Comparison of ENCODE assay signal across 18 cellular contexts in the genomic region with DNA sequence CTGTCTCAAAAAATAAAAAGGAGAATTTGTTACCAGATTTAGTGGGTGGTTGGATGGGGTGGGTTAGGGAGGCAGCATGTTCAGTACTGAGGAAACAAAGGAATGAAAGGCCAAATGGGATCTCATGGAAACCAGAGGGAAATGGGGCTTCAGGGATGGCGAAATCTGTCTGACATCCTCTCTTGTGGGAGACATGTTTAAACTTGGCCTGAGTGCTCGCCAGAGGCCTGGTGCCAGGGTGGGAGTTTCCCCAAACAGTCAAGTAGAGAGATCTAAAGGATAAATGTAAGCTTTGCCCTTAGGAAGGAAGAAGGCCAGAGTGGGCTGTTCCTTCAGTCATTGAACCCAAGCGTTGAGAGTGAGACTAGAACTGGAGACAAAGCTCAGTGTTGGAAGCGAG.
DNase-seq lines count a peak whose midpoint lies in the region; FAIRE-seq and TF ChIP-seq lines count a peak whose summit lies in the region.
"Had no signal": no experiment of that assay in that cellular context is flagged by ENCODE, and none has a peak within 500 bp of the region (broad histone marks: within the 10 kb centered on the region; RNA-seq: fewer than 3 reads in every experiment).

No MANE protein-coding gene starts in this region.

- H3K9me3 ChIP-seq in mammary epithelial cell (replicated peaks; ENCODE audit: insufficient read depth, low read length) (no peaks in the 10 kb centered on the region), keratinocyte (ENCODE audit: control insufficient read depth, low read depth, low read length) (no peaks in the 10 kb centered on the region), neuronal stem cell (replicated peaks in 1 of 2; ENCODE audit: control insufficient read depth in 2 of 2, insufficient read depth in 1 of 2, low read depth in 1 of 2, low read length in 2 of 2) (no peaks in the 10 kb centered on the region)
- H3K9me3 ChIP-seq: A549, BE2C had no signal

- no peak overlapping the region for H2BK12ac ChIP-seq in neuronal stem cell (ENCODE audit: low read length)

- H3K79me2 ChIP-seq in mammary epithelial cell (ENCODE audit: insufficient read depth, low read length) = no peaks in the 10 kb centered on the region
- no peaks in the 10 kb centered on the region for H3K79me2 ChIP-seq in keratinocyte (ENCODE audit: control insufficient read depth, insufficient read depth, low read length)

- dilution Hi-C loops in mammary epithelial cell (cut with HindIII; ENCODE audit: low sequenced_read_pairs) (loop anchor here (5.0 kb wide), 1 partner anchor 67 kb away; no protein-coding TSS in a partner anchor), keratinocyte (cut with MboI; ENCODE audit: extremely low pct_ligation_motif_present, low sequenced_read_pairs) (no loop called here)

- no TSS peak for BruUV-seq in mammary epithelial cell (replicated peaks; lab: Mats Ljungman, UMichigan)

- H3K14ac ChIP-seq in neuronal stem cell (ENCODE audit: low read length) = no peak overlapping the region

- no peak overlapping the region for H2BK5ac ChIP-seq in neuronal stem cell (ENCODE audit: low read length)

- 33% methylated on average over 4 of the region's 4 CpGs for WGBS in mammary epithelial cell (ENCODE audit: low coverage, missing lambda C conversion rate)
- no CpG with 5 or more reads among the region's 4 CpGs for WGBS in neuronal stem cell (ENCODE audit: extremely low coverage in 2 of 2, insufficient read length in 2 of 2, insufficient replicate concordance in 1 of 2), 2 donors

- H3K27me3 ChIP-seq in mammary epithelial cell (ENCODE audit: insufficient read depth, low read length) (no peaks in the 10 kb centered on the region), keratinocyte (ENCODE audit: control insufficient read depth, extremely low read depth, insufficient read depth, low read length) (no peaks in the 10 kb centered on the region), neuronal stem cell (ENCODE audit: control insufficient read depth in 3 of 3, insufficient read depth in 3 of 3, low read depth in 1 of 3, low read length in 3 of 3) (no peaks in the 10 kb centered on the region)
- H3K27me3 ChIP-seq: BE2C had no signal

- H3K23ac ChIP-seq in neuronal stem cell (ENCODE audit: low read depth, low read length, poor library complexity) = no peak overlapping the region

- no peak overlapping the region for H3K18ac ChIP-seq in neuronal stem cell (ENCODE audit: low read length)

- intact Hi-C loops in mammary epithelial cell (cut with micrococcal nuclease) = no loop called here

- H3K4me2 ChIP-seq in mammary epithelial cell (ENCODE audit: insufficient read depth, low read depth, low read length) = no peak overlapping the region
- H3K4me2 ChIP-seq in keratinocyte (ENCODE audit: control insufficient read depth, extremely low read depth, insufficient read depth, low read depth, low read length) = no peak overlapping the region
- H3K4me2 ChIP-seq in neuronal stem cell (ENCODE audit: insufficient read depth, low read length, poor library complexity, severe bottlenecking) = no peak overlapping the region
- H3K4me2 ChIP-seq: A549 had no signal

- H2AFZ ChIP-seq in mammary epithelial cell (ENCODE audit: low read depth, low read length) (peak overlapping the region; percentile 57), keratinocyte (ENCODE audit: control insufficient read depth, low read length) (peak overlapping the region; percentile 27), neuronal stem cell (ENCODE audit: low read length) (peak overlapping the region; percentile 45)
- H2AFZ ChIP-seq: GM23248 had no signal

- TF ChIP-seq CTCF in mammary epithelial cell (conservative IDR thresholded peaks at IDR 0.05 in 1 of 2, IDR thresholded peaks at IDR 0.05 in 1 of 2; ENCODE audit: extremely low read depth in 1 of 2, insufficient read depth in 1 of 2, low read depth in 1 of 2, low read length in 2 of 2) (no peak), keratinocyte (optimal IDR thresholded peaks at IDR 0.05 in 1 of 3, IDR thresholded peaks at IDR 0.05 in 1 of 3, conservative IDR thresholded peaks at IDR 0.05 in 1 of 3; ENCODE audit: extremely low read depth in 1 of 3, insufficient read depth in 2 of 3, low read length in 3 of 3) (no peak)

- H3K27ac ChIP-seq in mammary epithelial cell (ENCODE audit: insufficient read depth, low read depth, low read length) (no peak overlapping the region), keratinocyte (ENCODE audit: control insufficient read depth, insufficient read depth, low read length) (no peak overlapping the region), neuronal stem cell (replicated peaks; ENCODE audit: low read length) (no peak overlapping the region)
- H3K27ac ChIP-seq: A549, C4-2B, GM23248, HL-60 had no signal

- CTCF ChIA-PET in mammary epithelial cell (lab: Charles Lee; ENCODE audit: low non-redundant PET) = no interaction called here

- H3K4me3 ChIP-seq in mammary epithelial cell (replicated peaks in 1 of 3; ENCODE audit: insufficient read depth in 1 of 3, low read depth in 2 of 3, low read length in 3 of 3) (no peak overlapping the region), keratinocyte (ENCODE audit: control insufficient read depth in 2 of 3, extremely low read depth in 1 of 3, insufficient read depth in 2 of 3, low read depth in 1 of 3, low read length in 3 of 3) (no peak overlapping the region), neuronal stem cell (ENCODE audit: low read length in 2 of 2) (no peak overlapping the region)
- H3K4me3 ChIP-seq: A549, GM12878, GM23248 had no signal

- H2BK15ac ChIP-seq in neuronal stem cell (ENCODE audit: low read length) = no peak overlapping the region

- no peak overlapping the region for H4K8ac ChIP-seq in neuronal stem cell (ENCODE audit: low read depth, low read length)

- H2BK120ac ChIP-seq in neuronal stem cell (ENCODE audit: low read depth, low read length) = no peak overlapping the region

- no peak overlapping the region for H3K4ac ChIP-seq in neuronal stem cell (ENCODE audit: low read length)

- H3K36me3 ChIP-seq in mammary epithelial cell (ENCODE audit: insufficient read depth, low read length) = no peaks in the 10 kb centered on the region
- H3K36me3 ChIP-seq in keratinocyte (ENCODE audit: control insufficient read depth in 2 of 2, extremely low read depth in 1 of 2, insufficient read depth in 2 of 2, low read length in 2 of 2) = no peaks in the 10 kb centered on the region
- no peaks in the 10 kb centered on the region for H3K36me3 ChIP-seq in neuronal stem cell (replicated peaks in 1 of 2; ENCODE audit: control insufficient read depth in 2 of 2, insufficient read depth in 2 of 2, low read length in 2 of 2)
- H3K36me3 ChIP-seq: BE2C had no signal

- H2AK5ac ChIP-seq in neuronal stem cell (ENCODE audit: low read depth, low read length) = no peak overlapping the region

- DNase-seq in MV-4-11 (lab: John Stamatoyannopoulos, UW) (peak; percentile 8), mammary epithelial cell (peak; percentile 73), keratinocyte (ENCODE audit: low read depth, low spot score) (no peak), neuronal stem cell (ENCODE audit: low spot score) (no peak), RKO (ENCODE audit: low spot score) (no peak), cerebellar nuclear complex (lab: John Stamatoyannopoulos, UW) (no peak), NCI-H1436 (lab: John Stamatoyannopoulos, UW) (no peak)
- no peak for DNase-seq in effector CD4-positive, alpha-beta T cell
- DNase-seq: BE2C; CD4-positive, alpha-beta memory T cell; DMS79; GM23248; H7 had no signal

- H3K4me1 ChIP-seq in mammary epithelial cell (ENCODE audit: insufficient read depth, low read length) = peaks cover 4% of the 10 kb centered on the region
- H3K4me1 ChIP-seq in keratinocyte (ENCODE audit: control insufficient read depth, extremely low read depth, insufficient read depth, low read length) = peaks cover 3% of the 10 kb centered on the region
- H3K4me1 ChIP-seq in neuronal stem cell (ENCODE audit: control insufficient read depth in 2 of 2, insufficient read depth in 1 of 2, low read depth in 1 of 2, low read length in 2 of 2) = no peaks in the 10 kb centered on the region
- H3K4me1 ChIP-seq: A549, BE2C had no signal

- no peak overlapping the region for H3K9ac ChIP-seq in mammary epithelial cell (ENCODE audit: insufficient read depth, low read length)
- H3K9ac ChIP-seq in keratinocyte (ENCODE audit: control insufficient read depth, extremely low read depth, insufficient read depth, low read length) = no peak overlapping the region
- H3K9ac ChIP-seq in neuronal stem cell (ENCODE audit: low read depth, low read length, poor library complexity) = no peak overlapping the region
- H3K9ac ChIP-seq: GM23248 had no signal

- no peak overlapping the region for H4K91ac ChIP-seq in neuronal stem cell (ENCODE audit: low read depth, low read length, poor library complexity)

- no peaks in the 10 kb centered on the region for H3K9me1 ChIP-seq in keratinocyte (ENCODE audit: control insufficient read depth, extremely low read depth, insufficient read depth, low read length)

- FAIRE-seq in keratinocyte (lab: Jason Lieb, UNC) = no peak
- FAIRE-seq: A549, GM12878, GM18507 had no signal

- in situ Hi-C loops in mammary epithelial cell (cut with MboI; ENCODE audit: low sequenced_read_pairs in 2 of 2) = no loop called here

- H3K79me1 ChIP-seq in neuronal stem cell (ENCODE audit: low read depth, low read length) = no peaks in the 10 kb centered on the region

- no peaks in the 10 kb centered on the region for H4K20me1 ChIP-seq in mammary epithelial cell (ENCODE audit: insufficient read depth, low read length)
- H4K20me1 ChIP-seq in keratinocyte (ENCODE audit: control insufficient read depth, extremely low read depth, insufficient read depth, low read length) = no peaks in the 10 kb centered on the region

Comparison
In these comparisons a context has a peak if more than half of its experiments do, and no peak if none do; other contexts are left out.
1. DNase-seq: peak in MV-4-11 (single experiment) and mammary epithelial cell (single experiment); none in keratinocyte (single experiment), neuronal stem cell (single experiment), RKO (single experiment), effector CD4-positive, alpha-beta T cell (single experiment), cerebellar nuclear complex (0 of 2) and NCI-H1436 (single experiment).
2. Peak in every context shown above with its lines, with median percentiles within 50 percentile points of each other: H2AFZ ChIP-seq.